In the genomic region with DNA sequence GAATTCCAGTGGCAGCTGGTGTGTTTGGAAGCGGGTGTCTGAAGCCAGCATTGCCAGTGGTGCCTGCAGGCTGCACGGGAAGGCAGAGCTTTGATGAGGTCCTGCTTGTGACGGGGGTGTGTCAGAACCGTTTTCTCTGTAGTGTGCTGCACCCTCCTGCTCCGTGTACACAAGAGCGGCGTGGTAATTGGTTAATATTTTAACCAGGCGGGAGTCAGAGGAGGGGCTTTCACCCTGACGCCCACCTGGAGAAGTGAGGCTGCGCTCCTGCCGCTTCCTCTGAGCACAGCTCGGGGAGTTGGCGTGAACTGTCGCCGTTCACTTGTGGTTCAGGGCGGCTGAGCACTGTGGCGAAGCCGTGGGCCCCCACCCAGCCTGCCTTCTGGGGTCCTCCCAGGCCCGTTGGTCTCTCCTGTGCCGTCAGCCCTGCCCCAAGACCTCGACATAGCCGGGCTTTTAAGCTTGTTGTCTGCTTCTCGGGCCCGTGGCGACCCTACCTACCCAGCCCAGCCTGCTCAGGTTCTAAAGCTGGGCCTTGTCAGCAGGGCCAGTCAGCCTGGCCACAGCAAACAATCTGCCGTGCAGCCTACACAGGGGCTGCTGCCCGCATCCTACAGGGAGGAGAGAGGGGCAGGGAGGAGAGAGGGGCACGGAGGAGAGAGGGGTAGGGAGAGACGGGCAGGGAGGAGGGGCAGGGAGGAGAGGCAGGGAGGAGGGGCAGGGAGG, we compare ENCODE assay signal across 1 cellular context.
A peak's percentile ranks its signal among the peaks of the same experiment; 100 is the strongest.
TF ChIP-seq lines count a peak whose summit lies in the region.

No MANE protein-coding gene starts in this region.

TF ChIP-seq in HepG2, 621 proteins besides CTCF, POLR2A, EP300 and RAD21:
- no peak for TF ChIP-seq RORA (CRISPR knock-in tag; IDR thresholded peaks at IDR 0.05)
- TF ChIP-seq NFYC (CRISPR knock-in tag; IDR thresholded peaks at IDR 0.05), result no peak
- TF ChIP-seq FOXA3 (CRISPR knock-in tag; IDR thresholded peaks at IDR 0.05), result 0 out of 2 replicates have a peak, but pooled peaks have one; percentile 31
- no peak for TF ChIP-seq BORCS8-MEF2B (CRISPR knock-in tag; IDR thresholded peaks at IDR 0.05)
- TF ChIP-seq ZNF772 (CRISPR knock-in tag; IDR thresholded peaks at IDR 0.05), result no peak
- TF ChIP-seq, protein P1, sequence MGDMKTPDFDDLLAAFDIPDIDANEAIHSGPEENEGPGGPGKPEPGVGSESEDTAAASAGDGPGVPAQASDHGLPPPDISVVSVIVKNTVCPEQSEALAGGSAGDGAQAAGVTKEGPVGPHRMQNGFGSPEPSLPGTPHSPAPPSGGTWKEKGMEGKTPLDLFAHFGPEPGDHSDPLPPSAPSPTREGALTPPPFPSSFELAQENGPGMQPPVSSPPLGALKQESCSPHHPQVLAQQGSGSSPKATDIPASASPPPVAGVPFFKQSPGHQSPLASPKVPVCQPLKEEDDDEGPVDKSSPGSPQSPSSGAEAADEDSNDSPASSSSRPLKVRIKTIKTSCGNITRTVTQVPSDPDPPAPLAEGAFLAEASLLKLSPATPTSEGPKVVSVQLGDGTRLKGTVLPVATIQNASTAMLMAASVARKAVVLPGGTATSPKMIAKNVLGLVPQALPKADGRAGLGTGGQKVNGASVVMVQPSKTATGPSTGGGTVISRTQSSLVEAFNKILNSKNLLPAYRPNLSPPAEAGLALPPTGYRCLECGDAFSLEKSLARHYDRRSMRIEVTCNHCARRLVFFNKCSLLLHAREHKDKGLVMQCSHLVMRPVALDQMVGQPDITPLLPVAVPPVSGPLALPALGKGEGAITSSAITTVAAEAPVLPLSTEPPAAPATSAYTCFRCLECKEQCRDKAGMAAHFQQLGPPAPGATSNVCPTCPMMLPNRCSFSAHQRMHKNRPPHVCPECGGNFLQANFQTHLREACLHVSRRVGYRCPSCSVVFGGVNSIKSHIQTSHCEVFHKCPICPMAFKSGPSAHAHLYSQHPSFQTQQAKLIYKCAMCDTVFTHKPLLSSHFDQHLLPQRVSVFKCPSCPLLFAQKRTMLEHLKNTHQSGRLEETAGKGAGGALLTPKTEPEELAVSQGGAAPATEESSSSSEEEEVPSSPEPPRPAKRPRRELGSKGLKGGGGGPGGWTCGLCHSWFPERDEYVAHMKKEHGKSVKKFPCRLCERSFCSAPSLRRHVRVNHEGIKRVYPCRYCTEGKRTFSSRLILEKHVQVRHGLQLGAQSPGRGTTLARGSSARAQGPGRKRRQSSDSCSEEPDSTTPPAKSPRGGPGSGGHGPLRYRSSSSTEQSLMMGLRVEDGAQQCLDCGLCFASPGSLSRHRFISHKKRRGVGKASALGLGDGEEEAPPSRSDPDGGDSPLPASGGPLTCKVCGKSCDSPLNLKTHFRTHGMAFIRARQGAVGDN (CRISPR knock-in tag; IDR thresholded peaks at IDR 0.05), result peak; percentile 26; the same call in 1 of the 2 replicates
- TF ChIP-seq, protein P2, sequence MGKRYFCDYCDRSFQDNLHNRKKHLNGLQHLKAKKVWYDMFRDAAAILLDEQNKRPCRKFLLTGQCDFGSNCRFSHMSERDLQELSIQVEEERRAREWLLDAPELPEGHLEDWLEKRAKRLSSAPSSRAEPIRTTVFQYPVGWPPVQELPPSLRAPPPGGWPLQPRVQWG (CRISPR knock-in tag; IDR thresholded peaks at IDR 0.05; ENCODE audit: borderline replicate concordance, low read depth), result no peak
- TF ChIP-seq TRIM24 (CRISPR knock-in tag; IDR thresholded peaks at IDR 0.05), result no peak
- no peak for TF ChIP-seq HMG20B (CRISPR knock-in tag; conservative IDR thresholded peaks at IDR 0.05)
- no peak for TF ChIP-seq HNF4A (CRISPR knock-in tag; IDR thresholded peaks at IDR 0.05)
- TF ChIP-seq JUND (CRISPR knock-in tag; IDR thresholded peaks at IDR 0.05), result no peak
- TF ChIP-seq GABPB1 (CRISPR knock-in tag; IDR thresholded peaks at IDR 0.05), result 0 out of 2 replicates have a peak, but pooled peaks have one; percentile 14
- TF ChIP-seq, protein P3, sequence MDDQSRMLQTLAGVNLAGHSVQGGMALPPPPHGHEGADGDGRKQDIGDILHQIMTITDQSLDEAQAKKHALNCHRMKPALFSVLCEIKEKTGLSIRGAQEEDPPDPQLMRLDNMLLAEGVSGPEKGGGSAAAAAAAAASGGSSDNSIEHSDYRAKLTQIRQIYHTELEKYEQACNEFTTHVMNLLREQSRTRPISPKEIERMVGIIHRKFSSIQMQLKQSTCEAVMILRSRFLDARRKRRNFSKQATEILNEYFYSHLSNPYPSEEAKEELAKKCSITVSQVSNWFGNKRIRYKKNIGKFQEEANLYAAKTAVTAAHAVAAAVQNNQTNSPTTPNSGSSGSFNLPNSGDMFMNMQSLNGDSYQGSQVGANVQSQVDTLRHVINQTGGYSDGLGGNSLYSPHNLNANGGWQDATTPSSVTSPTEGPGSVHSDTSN (CRISPR knock-in tag; IDR thresholded peaks at IDR 0.05; ENCODE audit: borderline replicate concordance), result no peak
- no peak for TF ChIP-seq ZNF558 (CRISPR knock-in tag; IDR thresholded peaks at IDR 0.05; ENCODE audit: borderline replicate concordance)
- TF ChIP-seq ZNF136 (CRISPR knock-in tag; IDR thresholded peaks at IDR 0.05; ENCODE audit: low read depth), result no peak
- TF ChIP-seq CCAR2 (optimal IDR thresholded peaks at IDR 0.05; ENCODE audit: low read depth, low read length), result no peak
- peak; percentile 10 for TF ChIP-seq HNRNPK (IDR thresholded peaks at IDR 0.05; ENCODE audit: low read depth, low read length, poor library complexity, severe bottlenecking)
- TF ChIP-seq, protein P4, sequence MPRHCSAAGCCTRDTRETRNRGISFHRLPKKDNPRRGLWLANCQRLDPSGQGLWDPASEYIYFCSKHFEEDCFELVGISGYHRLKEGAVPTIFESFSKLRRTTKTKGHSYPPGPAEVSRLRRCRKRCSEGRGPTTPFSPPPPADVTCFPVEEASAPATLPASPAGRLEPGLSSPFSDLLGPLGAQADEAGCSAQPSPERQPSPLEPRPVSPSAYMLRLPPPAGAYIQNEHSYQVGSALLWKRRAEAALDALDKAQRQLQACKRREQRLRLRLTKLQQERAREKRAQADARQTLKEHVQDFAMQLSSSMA (CRISPR knock-in tag; IDR thresholded peaks at IDR 0.05), result no peak
- no peak for TF ChIP-seq KDM4B (CRISPR knock-in tag; IDR thresholded peaks at IDR 0.05)
- no peak for TF ChIP-seq ZNF432 (CRISPR knock-in tag; IDR thresholded peaks at IDR 0.05; ENCODE audit: borderline replicate concordance)
- no peak for TF ChIP-seq ZZZ3 (CRISPR knock-in tag; IDR thresholded peaks at IDR 0.05; ENCODE audit: borderline replicate concordance)
- TF ChIP-seq, protein P5, sequence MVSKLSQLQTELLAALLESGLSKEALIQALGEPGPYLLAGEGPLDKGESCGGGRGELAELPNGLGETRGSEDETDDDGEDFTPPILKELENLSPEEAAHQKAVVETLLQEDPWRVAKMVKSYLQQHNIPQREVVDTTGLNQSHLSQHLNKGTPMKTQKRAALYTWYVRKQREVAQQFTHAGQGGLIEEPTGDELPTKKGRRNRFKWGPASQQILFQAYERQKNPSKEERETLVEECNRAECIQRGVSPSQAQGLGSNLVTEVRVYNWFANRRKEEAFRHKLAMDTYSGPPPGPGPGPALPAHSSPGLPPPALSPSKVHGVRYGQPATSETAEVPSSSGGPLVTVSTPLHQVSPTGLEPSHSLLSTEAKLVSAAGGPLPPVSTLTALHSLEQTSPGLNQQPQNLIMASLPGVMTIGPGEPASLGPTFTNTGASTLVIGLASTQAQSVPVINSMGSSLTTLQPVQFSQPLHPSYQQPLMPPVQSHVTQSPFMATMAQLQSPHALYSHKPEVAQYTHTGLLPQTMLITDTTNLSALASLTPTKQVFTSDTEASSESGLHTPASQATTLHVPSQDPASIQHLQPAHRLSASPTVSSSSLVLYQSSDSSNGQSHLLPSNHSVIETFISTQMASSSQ (IDR thresholded peaks at IDR 0.05; ENCODE audit: low read depth), result no peak; the same call in 1 of the 2 replicates
- TF ChIP-seq, protein P5 (CRISPR knock-in tag; IDR thresholded peaks at IDR 0.05; ENCODE audit: borderline replicate concordance), result peak; percentile 44; the same call in 1 of the 2 replicates
- no peak for TF ChIP-seq FLYWCH1 (CRISPR knock-in tag; IDR thresholded peaks at IDR 0.05)
- TF ChIP-seq ZNF747 (CRISPR knock-in tag; IDR thresholded peaks at IDR 0.05; ENCODE audit: borderline replicate concordance), result no peak
- no peak for TF ChIP-seq ZNF274 (CRISPR knock-in tag; IDR thresholded peaks at IDR 0.05)
- no peak for TF ChIP-seq ZNF768 (CRISPR knock-in tag; IDR thresholded peaks at IDR 0.05)
- TF ChIP-seq ZNF749 (CRISPR knock-in tag; IDR thresholded peaks at IDR 0.05; ENCODE audit: borderline replicate concordance), result no peak
- TF ChIP-seq ZNF121 (CRISPR knock-in tag; IDR thresholded peaks at IDR 0.05), result peak; percentile 70
- TF ChIP-seq HNRNPLL (IDR thresholded peaks at IDR 0.05; ENCODE audit: low read depth, low read length, poor library complexity, severe bottlenecking), result peak; percentile 65
- TF ChIP-seq, protein P6, sequence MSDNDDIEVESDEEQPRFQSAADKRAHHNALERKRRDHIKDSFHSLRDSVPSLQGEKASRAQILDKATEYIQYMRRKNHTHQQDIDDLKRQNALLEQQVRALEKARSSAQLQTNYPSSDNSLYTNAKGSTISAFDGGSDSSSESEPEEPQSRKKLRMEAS (IDR thresholded peaks at IDR 0.05), result peak; percentile 43; the same call in 1 of the 2 replicates
- TF ChIP-seq ZSCAN12 (CRISPR knock-in tag; IDR thresholded peaks at IDR 0.05), result no peak
- TF ChIP-seq MATR3 (CRISPR knock-in tag; IDR thresholded peaks at IDR 0.05), result no peak
- TF ChIP-seq ZNF510 (CRISPR knock-in tag; IDR thresholded peaks at IDR 0.05; ENCODE audit: low read depth), result no peak
- no peak for TF ChIP-seq ZNF20 (CRISPR knock-in tag; IDR thresholded peaks at IDR 0.05)
- TF ChIP-seq, protein P7, sequence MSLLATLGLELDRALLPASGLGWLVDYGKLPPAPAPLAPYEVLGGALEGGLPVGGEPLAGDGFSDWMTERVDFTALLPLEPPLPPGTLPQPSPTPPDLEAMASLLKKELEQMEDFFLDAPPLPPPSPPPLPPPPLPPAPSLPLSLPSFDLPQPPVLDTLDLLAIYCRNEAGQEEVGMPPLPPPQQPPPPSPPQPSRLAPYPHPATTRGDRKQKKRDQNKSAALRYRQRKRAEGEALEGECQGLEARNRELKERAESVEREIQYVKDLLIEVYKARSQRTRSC (CRISPR knock-in tag; IDR thresholded peaks at IDR 0.05; ENCODE audit: low read depth), result no peak
